In the genomic region with DNA sequence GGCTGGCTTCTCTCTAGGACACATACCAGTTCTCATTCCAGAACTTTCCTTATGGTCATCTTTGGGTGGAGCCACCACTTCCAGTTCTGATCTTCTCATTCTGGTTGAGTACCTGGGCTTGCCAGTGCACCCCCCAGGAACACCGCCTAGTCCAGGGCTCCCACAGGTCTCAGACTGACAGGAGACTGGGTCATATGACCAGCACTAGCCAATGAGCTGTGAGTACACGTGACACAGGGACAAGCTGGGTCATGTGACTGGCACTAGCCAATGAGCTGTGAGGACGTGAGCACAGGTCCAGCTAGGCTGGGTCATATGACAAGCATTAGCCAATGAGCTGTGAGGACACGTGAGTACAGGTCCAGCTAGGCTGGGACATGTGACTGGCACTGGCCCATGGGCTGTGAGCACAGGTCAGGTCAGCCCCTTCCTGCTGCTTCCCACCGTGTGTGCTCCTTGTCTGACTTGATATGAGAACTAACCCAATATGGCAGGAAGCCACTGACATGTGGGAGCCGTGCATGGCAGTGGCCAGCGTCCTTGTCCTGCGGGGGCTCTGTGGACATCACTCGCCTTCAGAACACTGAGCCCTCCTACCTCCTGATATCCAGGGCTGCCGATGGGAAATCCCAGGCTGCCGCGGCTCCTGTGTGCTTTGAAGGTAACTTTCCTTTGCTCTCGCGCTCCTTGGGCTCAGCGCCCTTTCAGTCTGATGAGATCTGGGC, we compare ENCODE assay signal across 1 cellular context.
TF ChIP-seq lines count a peak whose summit lies in the region.

No MANE protein-coding gene starts in this region.

TF ChIP-seq in K562, 482 proteins besides CTCF, POLR2A, EP300 and RAD21 (continued from another document and continues in another):
- TF ChIP-seq AFF1 (IDR thresholded peaks at IDR 0.05; ENCODE audit: low read depth in 1 of 2, partially characterized antibody in 2 of 2), result no peak
- TF ChIP-seq HNRNPLL (IDR thresholded peaks at IDR 0.05; ENCODE audit: low read depth, low read length, poor library complexity, severe bottlenecking), result no peak
- TF ChIP-seq, protein P1, sequence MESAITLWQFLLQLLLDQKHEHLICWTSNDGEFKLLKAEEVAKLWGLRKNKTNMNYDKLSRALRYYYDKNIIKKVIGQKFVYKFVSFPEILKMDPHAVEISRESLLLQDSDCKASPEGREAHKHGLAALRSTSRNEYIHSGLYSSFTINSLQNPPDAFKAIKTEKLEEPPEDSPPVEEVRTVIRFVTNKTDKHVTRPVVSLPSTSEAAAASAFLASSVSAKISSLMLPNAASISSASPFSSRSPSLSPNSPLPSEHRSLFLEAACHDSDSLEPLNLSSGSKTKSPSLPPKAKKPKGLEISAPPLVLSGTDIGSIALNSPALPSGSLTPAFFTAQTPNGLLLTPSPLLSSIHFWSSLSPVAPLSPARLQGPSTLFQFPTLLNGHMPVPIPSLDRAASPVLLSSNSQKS (CRISPR knock-in tag; IDR thresholded peaks at IDR 0.05), result no peak
- TF ChIP-seq NR2F6 (CRISPR knock-in tag; IDR thresholded peaks at IDR 0.05), result no peak
- TF ChIP-seq ZNF23 (CRISPR knock-in tag; IDR thresholded peaks at IDR 0.05), result no peak
- no peak for TF ChIP-seq SRSF9 (IDR thresholded peaks at IDR 0.05; ENCODE audit: borderline replicate concordance, low read depth, low read length)
- TF ChIP-seq HNRNPL (IDR thresholded peaks at IDR 0.05; ENCODE audit: low read depth, low read length), result no peak
- no peak for TF ChIP-seq U2AF1 (optimal IDR thresholded peaks at IDR 0.05; ENCODE audit: low read depth, low read length)
- no peak for TF ChIP-seq ZNF384 (IDR thresholded peaks at IDR 0.05; ENCODE audit: low read depth, low read length)
- TF ChIP-seq POLR2B (IDR thresholded peaks at IDR 0.05; ENCODE audit: low read depth, partially characterized antibody), result no peak
- 0 out of 2 replicates have a peak, but pooled peaks have one; percentile 6 for TF ChIP-seq ZSCAN32 (CRISPR knock-in tag; IDR thresholded peaks at IDR 0.05)
- TF ChIP-seq FOSL1 (tag; conservative IDR thresholded peaks at IDR 0.05), result peak; percentile 36; the same call in 1 of the 2 replicates
- no peak for TF ChIP-seq RBM39 (optimal IDR thresholded peaks at IDR 0.05; ENCODE audit: low read depth, low read length)
- TF ChIP-seq BRCA1 (IDR thresholded peaks at IDR 0.05), result no peak
- no peak for TF ChIP-seq BRCA1 (CRISPR knock-in tag; IDR thresholded peaks at IDR 0.05)
- no peak for TF ChIP-seq EGR1 (conservative IDR thresholded peaks at IDR 0.05)
- TF ChIP-seq ZNF3 (CRISPR knock-in tag; IDR thresholded peaks at IDR 0.05), result no peak
- peak; percentile 97 for TF ChIP-seq CBFA2T2 (conservative IDR thresholded peaks at IDR 0.05)
- TF ChIP-seq, protein P2, sequence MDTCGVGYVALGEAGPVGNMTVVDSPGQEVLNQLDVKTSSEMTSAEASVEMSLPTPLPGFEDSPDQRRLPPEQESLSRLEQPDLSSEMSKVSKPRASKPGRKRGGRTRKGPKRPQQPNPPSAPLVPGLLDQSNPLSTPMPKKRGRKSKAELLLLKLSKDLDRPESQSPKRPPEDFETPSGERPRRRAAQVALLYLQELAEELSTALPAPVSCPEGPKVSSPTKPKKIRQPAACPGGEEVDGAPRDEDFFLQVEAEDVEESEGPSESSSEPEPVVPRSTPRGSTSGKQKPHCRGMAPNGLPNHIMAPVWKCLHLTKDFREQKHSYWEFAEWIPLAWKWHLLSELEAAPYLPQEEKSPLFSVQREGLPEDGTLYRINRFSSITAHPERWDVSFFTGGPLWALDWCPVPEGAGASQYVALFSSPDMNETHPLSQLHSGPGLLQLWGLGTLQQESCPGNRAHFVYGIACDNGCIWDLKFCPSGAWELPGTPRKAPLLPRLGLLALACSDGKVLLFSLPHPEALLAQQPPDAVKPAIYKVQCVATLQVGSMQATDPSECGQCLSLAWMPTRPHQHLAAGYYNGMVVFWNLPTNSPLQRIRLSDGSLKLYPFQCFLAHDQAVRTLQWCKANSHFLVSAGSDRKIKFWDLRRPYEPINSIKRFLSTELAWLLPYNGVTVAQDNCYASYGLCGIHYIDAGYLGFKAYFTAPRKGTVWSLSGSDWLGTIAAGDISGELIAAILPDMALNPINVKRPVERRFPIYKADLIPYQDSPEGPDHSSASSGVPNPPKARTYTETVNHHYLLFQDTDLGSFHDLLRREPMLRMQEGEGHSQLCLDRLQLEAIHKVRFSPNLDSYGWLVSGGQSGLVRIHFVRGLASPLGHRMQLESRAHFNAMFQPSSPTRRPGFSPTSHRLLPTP (IDR thresholded peaks at IDR 0.05; ENCODE audit: borderline replicate concordance, extremely low read depth, insufficient read length), result no peak
- TF ChIP-seq KLF16 (IDR thresholded peaks at IDR 0.05), result no peak
- TF ChIP-seq HNRNPH1 (optimal IDR thresholded peaks at IDR 0.05; ENCODE audit: low read depth, low read length), result no peak
- no peak for TF ChIP-seq GABPB2 (CRISPR knock-in tag; conservative IDR thresholded peaks at IDR 0.05)
- TF ChIP-seq, protein P3, sequence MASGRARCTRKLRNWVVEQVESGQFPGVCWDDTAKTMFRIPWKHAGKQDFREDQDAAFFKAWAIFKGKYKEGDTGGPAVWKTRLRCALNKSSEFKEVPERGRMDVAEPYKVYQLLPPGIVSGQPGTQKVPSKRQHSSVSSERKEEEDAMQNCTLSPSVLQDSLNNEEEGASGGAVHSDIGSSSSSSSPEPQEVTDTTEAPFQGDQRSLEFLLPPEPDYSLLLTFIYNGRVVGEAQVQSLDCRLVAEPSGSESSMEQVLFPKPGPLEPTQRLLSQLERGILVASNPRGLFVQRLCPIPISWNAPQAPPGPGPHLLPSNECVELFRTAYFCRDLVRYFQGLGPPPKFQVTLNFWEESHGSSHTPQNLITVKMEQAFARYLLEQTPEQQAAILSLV (tag; IDR thresholded peaks at IDR 0.05), result no peak
- TF ChIP-seq ZNF583 (CRISPR knock-in tag; IDR thresholded peaks at IDR 0.05), result no peak
- TF ChIP-seq ZFP30 (CRISPR knock-in tag; IDR thresholded peaks at IDR 0.05; ENCODE audit: borderline replicate concordance), result no peak
- TF ChIP-seq DLX4 (CRISPR knock-in tag; IDR thresholded peaks at IDR 0.05), result no peak
- peak; percentile 16; the same call in 1 of the 2 replicates for TF ChIP-seq ZNF133 (CRISPR knock-in tag; IDR thresholded peaks at IDR 0.05)
- TF ChIP-seq MTA2 (IDR thresholded peaks at IDR 0.05; ENCODE audit: low read depth), result no peak
- TF ChIP-seq NFATC3 (IDR thresholded peaks at IDR 0.05), result no peak
- no peak for TF ChIP-seq POU5F1 (IDR thresholded peaks at IDR 0.05; ENCODE audit: borderline replicate concordance, low read depth, low read length, partially characterized antibody)
- no peak for TF ChIP-seq ZNF830 (CRISPR knock-in tag; IDR thresholded peaks at IDR 0.05)
- no peak for TF ChIP-seq ZBTB8A (IDR thresholded peaks at IDR 0.05; ENCODE audit: partially characterized antibody)
- no peak for TF ChIP-seq PBX2 (CRISPR knock-in tag; IDR thresholded peaks at IDR 0.05; ENCODE audit: low read depth)
- peak; percentile 68 for TF ChIP-seq PBX2 (tag; conservative IDR thresholded peaks at IDR 0.05; ENCODE audit: low read depth)
- TF ChIP-seq DMBX1 (CRISPR knock-in tag; IDR thresholded peaks at IDR 0.05; ENCODE audit: borderline replicate concordance), result no peak
- TF ChIP-seq NCOR1 (IDR thresholded peaks at IDR 0.05), result no peak
- no peak for TF ChIP-seq KDM2B (CRISPR knock-in tag; IDR thresholded peaks at IDR 0.05)
- no peak for TF ChIP-seq RBM25 (IDR thresholded peaks at IDR 0.05; ENCODE audit: low read depth, low read length, severe bottlenecking)
- TF ChIP-seq HNRNPK (IDR thresholded peaks at IDR 0.05; ENCODE audit: low read depth, low read length, poor library complexity, severe bottlenecking), result no peak
- TF ChIP-seq, protein P4, sequence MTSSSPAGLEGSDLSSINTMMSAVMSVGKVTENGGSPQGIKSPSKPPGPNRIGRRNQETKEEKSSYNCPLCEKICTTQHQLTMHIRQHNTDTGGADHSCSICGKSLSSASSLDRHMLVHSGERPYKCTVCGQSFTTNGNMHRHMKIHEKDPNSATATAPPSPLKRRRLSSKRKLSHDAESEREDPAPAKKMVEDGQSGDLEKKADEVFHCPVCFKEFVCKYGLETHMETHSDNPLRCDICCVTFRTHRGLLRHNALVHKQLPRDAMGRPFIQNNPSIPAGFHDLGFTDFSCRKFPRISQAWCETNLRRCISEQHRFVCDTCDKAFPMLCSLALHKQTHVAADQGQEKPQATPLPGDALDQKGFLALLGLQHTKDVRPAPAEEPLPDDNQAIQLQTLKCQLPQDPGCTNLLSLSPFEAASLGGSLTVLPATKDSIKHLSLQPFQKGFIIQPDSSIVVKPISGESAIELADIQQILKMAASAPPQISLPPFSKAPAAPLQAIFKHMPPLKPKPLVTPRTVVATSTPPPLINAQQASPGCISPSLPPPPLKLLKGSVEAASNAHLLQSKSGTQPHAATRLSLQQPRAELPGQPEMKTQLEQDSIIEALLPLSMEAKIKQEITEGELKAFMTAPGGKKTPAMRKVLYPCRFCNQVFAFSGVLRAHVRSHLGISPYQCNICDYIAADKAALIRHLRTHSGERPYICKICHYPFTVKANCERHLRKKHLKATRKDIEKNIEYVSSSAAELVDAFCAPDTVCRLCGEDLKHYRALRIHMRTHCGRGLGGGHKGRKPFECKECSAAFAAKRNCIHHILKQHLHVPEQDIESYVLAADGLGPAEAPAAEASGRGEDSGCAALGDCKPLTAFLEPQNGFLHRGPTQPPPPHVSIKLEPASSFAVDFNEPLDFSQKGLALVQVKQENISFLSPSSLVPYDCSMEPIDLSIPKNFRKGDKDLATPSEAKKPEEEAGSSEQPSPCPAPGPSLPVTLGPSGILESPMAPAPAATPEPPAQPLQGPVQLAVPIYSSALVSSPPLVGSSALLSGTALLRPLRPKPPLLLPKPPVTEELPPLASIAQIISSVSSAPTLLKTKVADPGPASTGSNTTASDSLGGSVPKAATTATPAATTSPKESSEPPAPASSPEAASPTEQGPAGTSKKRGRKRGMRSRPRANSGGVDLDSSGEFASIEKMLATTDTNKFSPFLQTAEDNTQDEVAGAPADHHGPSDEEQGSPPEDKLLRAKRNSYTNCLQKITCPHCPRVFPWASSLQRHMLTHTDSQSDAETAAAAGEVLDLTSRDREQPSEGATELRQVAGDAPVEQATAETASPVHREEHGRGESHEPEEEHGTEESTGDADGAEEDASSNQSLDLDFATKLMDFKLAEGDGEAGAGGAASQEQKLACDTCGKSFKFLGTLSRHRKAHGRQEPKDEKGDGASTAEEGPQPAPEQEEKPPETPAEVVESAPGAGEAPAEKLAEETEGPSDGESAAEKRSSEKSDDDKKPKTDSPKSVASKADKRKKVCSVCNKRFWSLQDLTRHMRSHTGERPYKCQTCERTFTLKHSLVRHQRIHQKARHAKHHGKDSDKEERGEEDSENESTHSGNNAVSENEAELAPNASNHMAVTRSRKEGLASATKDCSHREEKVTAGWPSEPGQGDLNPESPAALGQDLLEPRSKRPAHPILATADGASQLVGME (CRISPR knock-in tag; IDR thresholded peaks at IDR 0.05), result 0 out of 2 replicates have a peak, but pooled peaks have one; percentile 41
